ENCODE assay signal across 1 cellular context in the genomic region with DNA sequence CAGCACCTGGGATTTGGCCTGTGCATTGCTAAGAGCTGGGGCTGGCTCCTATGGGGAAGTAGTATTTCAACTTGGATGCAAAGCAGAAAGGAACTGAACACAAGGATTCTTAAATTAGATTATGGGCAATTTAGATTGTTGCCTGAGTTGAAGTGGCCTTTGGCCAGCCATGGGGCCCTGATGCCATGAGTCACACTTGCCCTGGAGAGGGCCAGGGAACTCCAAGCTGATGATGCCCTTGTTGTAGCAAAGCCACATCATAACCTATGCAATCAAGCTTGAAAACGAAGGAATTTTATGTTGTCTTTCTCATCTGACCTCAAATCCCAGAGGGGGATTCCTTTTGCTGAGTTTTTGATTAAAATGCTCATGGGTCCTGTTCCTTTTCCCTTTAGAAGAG.
TF ChIP-seq lines count a peak whose summit lies in the region.

No MANE protein-coding gene starts in this region.

TF ChIP-seq in SK-N-SH, 30 proteins besides CTCF, POLR2A, EP300 and RAD21 (continued from another document):
- TF ChIP-seq TCF12 (IDR thresholded peaks at IDR 0.05): peak; percentile 52; the same call in 1 of the 2 replicates
- no peak for TF ChIP-seq YY1 (IDR thresholded peaks at IDR 0.05; ENCODE audit: low read depth)
- TF ChIP-seq, protein P1, sequence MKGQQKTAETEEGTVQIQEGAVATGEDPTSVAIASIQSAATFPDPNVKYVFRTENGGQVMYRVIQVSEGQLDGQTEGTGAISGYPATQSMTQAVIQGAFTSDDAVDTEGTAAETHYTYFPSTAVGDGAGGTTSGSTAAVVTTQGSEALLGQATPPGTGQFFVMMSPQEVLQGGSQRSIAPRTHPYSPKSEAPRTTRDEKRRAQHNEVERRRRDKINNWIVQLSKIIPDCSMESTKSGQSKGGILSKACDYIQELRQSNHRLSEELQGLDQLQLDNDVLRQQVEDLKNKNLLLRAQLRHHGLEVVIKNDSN (IDR thresholded peaks at IDR 0.05; ENCODE audit: borderline replicate concordance, low read depth): no peak
- TF ChIP-seq RXRA (IDR thresholded peaks at IDR 0.05; ENCODE audit: borderline replicate concordance, low read depth): peak; percentile 47; the same call in 1 of the 2 replicates
- TF ChIP-seq, protein P2, sequence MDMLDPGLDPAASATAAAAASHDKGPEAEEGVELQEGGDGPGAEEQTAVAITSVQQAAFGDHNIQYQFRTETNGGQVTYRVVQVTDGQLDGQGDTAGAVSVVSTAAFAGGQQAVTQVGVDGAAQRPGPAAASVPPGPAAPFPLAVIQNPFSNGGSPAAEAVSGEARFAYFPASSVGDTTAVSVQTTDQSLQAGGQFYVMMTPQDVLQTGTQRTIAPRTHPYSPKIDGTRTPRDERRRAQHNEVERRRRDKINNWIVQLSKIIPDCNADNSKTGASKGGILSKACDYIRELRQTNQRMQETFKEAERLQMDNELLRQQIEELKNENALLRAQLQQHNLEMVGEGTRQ (IDR thresholded peaks at IDR 0.05; ENCODE audit: borderline replicate concordance, low read depth, low read length): no peak
- peak; percentile 74 for TF ChIP-seq JUND (IDR thresholded peaks at IDR 0.05)
- no peak for TF ChIP-seq NRF1 (IDR thresholded peaks at IDR 0.05; ENCODE audit: low read depth, low read length)
- TF ChIP-seq CHD2 (IDR thresholded peaks at IDR 0.05; ENCODE audit: low read length, partially characterized antibody): no peak
- TF ChIP-seq, protein P3, sequence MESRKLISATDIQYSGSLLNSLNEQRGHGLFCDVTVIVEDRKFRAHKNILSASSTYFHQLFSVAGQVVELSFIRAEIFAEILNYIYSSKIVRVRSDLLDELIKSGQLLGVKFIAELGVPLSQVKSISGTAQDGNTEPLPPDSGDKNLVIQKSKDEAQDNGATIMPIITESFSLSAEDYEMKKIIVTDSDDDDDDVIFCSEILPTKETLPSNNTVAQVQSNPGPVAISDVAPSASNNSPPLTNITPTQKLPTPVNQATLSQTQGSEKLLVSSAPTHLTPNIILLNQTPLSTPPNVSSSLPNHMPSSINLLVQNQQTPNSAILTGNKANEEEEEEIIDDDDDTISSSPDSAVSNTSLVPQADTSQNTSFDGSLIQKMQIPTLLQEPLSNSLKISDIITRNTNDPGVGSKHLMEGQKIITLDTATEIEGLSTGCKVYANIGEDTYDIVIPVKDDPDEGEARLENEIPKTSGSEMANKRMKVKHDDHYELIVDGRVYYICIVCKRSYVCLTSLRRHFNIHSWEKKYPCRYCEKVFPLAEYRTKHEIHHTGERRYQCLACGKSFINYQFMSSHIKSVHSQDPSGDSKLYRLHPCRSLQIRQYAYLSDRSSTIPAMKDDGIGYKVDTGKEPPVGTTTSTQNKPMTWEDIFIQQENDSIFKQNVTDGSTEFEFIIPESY (IDR thresholded peaks at IDR 0.05; ENCODE audit: borderline replicate concordance, low read depth): no peak
- no peak for TF ChIP-seq MXI1 (IDR thresholded peaks at IDR 0.05; ENCODE audit: low read depth, low read length)
- TF ChIP-seq, protein P4, sequence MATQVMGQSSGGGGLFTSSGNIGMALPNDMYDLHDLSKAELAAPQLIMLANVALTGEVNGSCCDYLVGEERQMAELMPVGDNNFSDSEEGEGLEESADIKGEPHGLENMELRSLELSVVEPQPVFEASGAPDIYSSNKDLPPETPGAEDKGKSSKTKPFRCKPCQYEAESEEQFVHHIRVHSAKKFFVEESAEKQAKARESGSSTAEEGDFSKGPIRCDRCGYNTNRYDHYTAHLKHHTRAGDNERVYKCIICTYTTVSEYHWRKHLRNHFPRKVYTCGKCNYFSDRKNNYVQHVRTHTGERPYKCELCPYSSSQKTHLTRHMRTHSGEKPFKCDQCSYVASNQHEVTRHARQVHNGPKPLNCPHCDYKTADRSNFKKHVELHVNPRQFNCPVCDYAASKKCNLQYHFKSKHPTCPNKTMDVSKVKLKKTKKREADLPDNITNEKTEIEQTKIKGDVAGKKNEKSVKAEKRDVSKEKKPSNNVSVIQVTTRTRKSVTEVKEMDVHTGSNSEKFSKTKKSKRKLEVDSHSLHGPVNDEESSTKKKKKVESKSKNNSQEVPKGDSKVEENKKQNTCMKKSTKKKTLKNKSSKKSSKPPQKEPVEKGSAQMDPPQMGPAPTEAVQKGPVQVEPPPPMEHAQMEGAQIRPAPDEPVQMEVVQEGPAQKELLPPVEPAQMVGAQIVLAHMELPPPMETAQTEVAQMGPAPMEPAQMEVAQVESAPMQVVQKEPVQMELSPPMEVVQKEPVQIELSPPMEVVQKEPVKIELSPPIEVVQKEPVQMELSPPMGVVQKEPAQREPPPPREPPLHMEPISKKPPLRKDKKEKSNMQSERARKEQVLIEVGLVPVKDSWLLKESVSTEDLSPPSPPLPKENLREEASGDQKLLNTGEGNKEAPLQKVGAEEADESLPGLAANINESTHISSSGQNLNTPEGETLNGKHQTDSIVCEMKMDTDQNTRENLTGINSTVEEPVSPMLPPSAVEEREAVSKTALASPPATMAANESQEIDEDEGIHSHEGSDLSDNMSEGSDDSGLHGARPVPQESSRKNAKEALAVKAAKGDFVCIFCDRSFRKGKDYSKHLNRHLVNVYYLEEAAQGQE (IDR thresholded peaks at IDR 0.05; ENCODE audit: low read depth, low read length): no peak
- TF ChIP-seq TAF1 (IDR thresholded peaks at IDR 0.05; ENCODE audit: borderline replicate concordance, low read depth, low read length): no peak
- no peak for TF ChIP-seq GABPA (IDR thresholded peaks at IDR 0.05; ENCODE audit: low read depth)
- TF ChIP-seq FOXM1 (IDR thresholded peaks at IDR 0.05; ENCODE audit: low read depth): no peak
- no peak for TF ChIP-seq TEAD4 (IDR thresholded peaks at IDR 0.05; ENCODE audit: borderline replicate concordance, insufficient read depth)
- peak; percentile 83; the same call in 1 of the 2 replicates for TF ChIP-seq FOSL2 (IDR thresholded peaks at IDR 0.05; ENCODE audit: borderline replicate concordance, low read depth)
